ENCODE assay signal across 16 cellular contexts in genomic region chr6:163085426-163085825, GRCh38.
A peak's percentile ranks its signal among the peaks of the same experiment; 100 is the strongest.
DNase-seq lines count a peak whose midpoint lies in the region; ATAC-seq and TF ChIP-seq lines count a peak whose summit lies in the region.
"Had no signal": no experiment of that assay in that cellular context is flagged by ENCODE, and none has a peak within 500 bp of the region (broad histone marks: within the 10 kb centered on the region; RNA-seq: fewer than 3 reads in every experiment).

No MANE protein-coding gene starts in this region.

- peaks cover 7% of the 10 kb centered on the region for H3K27me3 Mint-ChIP-seq in endodermal cell (ENCODE audit: insufficient read depth)
- H3K27me3 Mint-ChIP-seq in activated CD8-positive, alpha-beta memory T cell treated with anti-CD3 and anti-CD28 coated beads, Interleukin-2, amount 10 ng/mL, durations not matched to agents 7 days and 5 days = no peaks in the 10 kb centered on the region
- H3K27me3 Mint-ChIP-seq: B cell had no signal

- no peak overlapping the region for H2BK15ac ChIP-seq in mesendoderm (replicated peaks; ENCODE audit: low read depth)

- H3K4me3 ChIP-seq in cardiac muscle cell = no peak overlapping the region
- H3K4me3 ChIP-seq in right cardiac atrium (ENCODE audit: low read length) = no peak overlapping the region
- H3K4me3 ChIP-seq in endodermal cell (ENCODE audit: low read length) = peak overlapping the region; percentile 55
- H3K4me3 ChIP-seq in mesendoderm (ENCODE audit: low read length) = no peak overlapping the region
- H3K4me3 ChIP-seq: A549 had no signal

- peak in 1 of 2 donors; percentile 40 for DNase-seq in cardiac muscle cell (ENCODE audit: low read depth in 1 of 2, low spot score in 1 of 2)
- DNase-seq in right cardiac atrium = no peak
- DNase-seq in endodermal cell = peak; percentile 55
- DNase-seq in mesendoderm = peak; percentile 74
- no peak for DNase-seq in DMS53 (lab: John Stamatoyannopoulos, UW)
- DNase-seq in NCI-H1105 treated with DMSO at 0.1 percent for 48 hours (lab: John Stamatoyannopoulos, UW) = no peak
- no peak for DNase-seq in activated CD8-positive, alpha-beta memory T cell treated with anti-CD3 and anti-CD28 coated beads, Interleukin-2, amount 10 ng/mL, durations not matched to agents 7 days and 5 days
- DNase-seq: EL, IMR-90, NCI-H1092 treated with DMSO at 0.1 percent for 48 hours, NCI-H2029 treated with DMSO at 0.1 percent for 48 hours, NCI-H69 had no signal

- H3K4me1 Mint-ChIP-seq in endodermal cell = peaks cover 27% of the 10 kb centered on the region
- no peaks in the 10 kb centered on the region for H3K4me1 Mint-ChIP-seq in activated CD8-positive, alpha-beta memory T cell treated with anti-CD3 and anti-CD28 coated beads, Interleukin-2, amount 10 ng/mL, durations not matched to agents 7 days and 5 days
- H3K4me1 Mint-ChIP-seq: B cell had no signal

- no peaks in the 10 kb centered on the region for H3K9me3 Mint-ChIP-seq in endodermal cell
- H3K9me3 Mint-ChIP-seq in activated CD8-positive, alpha-beta memory T cell treated with anti-CD3 and anti-CD28 coated beads, Interleukin-2, amount 10 ng/mL, durations not matched to agents 7 days and 5 days (ENCODE audit: low read depth) = no peaks in the 10 kb centered on the region

- no peaks in the 10 kb centered on the region for H3K36me3 Mint-ChIP-seq in endodermal cell (ENCODE audit: low read depth)
- H3K36me3 Mint-ChIP-seq in activated CD8-positive, alpha-beta memory T cell treated with anti-CD3 and anti-CD28 coated beads, Interleukin-2, amount 10 ng/mL, durations not matched to agents 7 days and 5 days = no peaks in the 10 kb centered on the region

- H2BK120ac ChIP-seq in mesendoderm (ENCODE audit: low read depth, low read length) = no peak overlapping the region

- H3K4me2 ChIP-seq in mesendoderm (ENCODE audit: low read length) = no peak overlapping the region
- H3K4me2 ChIP-seq: A549, KMS-11 had no signal

- no peak overlapping the region for H4K8ac ChIP-seq in mesendoderm (ENCODE audit: low read depth, low read length)

- H2AK5ac ChIP-seq in mesendoderm (ENCODE audit: low read length) = no peak overlapping the region

- TF ChIP-seq CTCF in cardiac muscle cell (IDR thresholded peaks at IDR 0.05; ENCODE audit: low read depth, low read length) (no peak), endodermal cell (conservative IDR thresholded peaks at IDR 0.05) (no peak)

- no peak overlapping the region for H3K56ac ChIP-seq in mesendoderm (ENCODE audit: low read length)

- WGBS in right cardiac atrium = 58% methylated on average over 5 of the region's 5 CpGs
- 60 to 64% methylated on average over 3 to 5 of the region's 5 CpGs for WGBS in endodermal cell (ENCODE audit: insufficient coverage in 1 of 2, insufficient read length in 1 of 2), 2 experiments
- no CpG with 5 or more reads among the region's 5 CpGs for WGBS in mesendoderm (ENCODE audit: extremely low coverage, insufficient coverage, low lambda C conversion rate)

- H3K27me3 ChIP-seq in cardiac muscle cell (no peaks in the 10 kb centered on the region), right cardiac atrium (ENCODE audit: control insufficient read depth, insufficient read depth) (no peaks in the 10 kb centered on the region), endodermal cell (ENCODE audit: control insufficient read depth, insufficient read depth, low read length, poor library complexity, severe bottlenecking) (no peaks in the 10 kb centered on the region), mesendoderm (ENCODE audit: insufficient read depth, low read length, poor library complexity) (no peaks in the 10 kb centered on the region)

- H2BK5ac ChIP-seq in mesendoderm (ENCODE audit: low read length) = no peak overlapping the region

- H3K27ac Mint-ChIP-seq in endodermal cell = no peak overlapping the region
- no peak overlapping the region for H3K27ac Mint-ChIP-seq in activated CD8-positive, alpha-beta memory T cell treated with anti-CD3 and anti-CD28 coated beads, Interleukin-2, amount 10 ng/mL, durations not matched to agents 7 days and 5 days
- H3K27ac Mint-ChIP-seq: B cell had no signal

- H3K4me1 ChIP-seq in cardiac muscle cell (ENCODE audit: low read depth) (peaks cover 63% of the 10 kb centered on the region), right cardiac atrium (ENCODE audit: control insufficient read depth, insufficient read depth, low read length) (no peaks in the 10 kb centered on the region), endodermal cell (ENCODE audit: control insufficient read depth, insufficient read depth, low read length) (peaks cover 3% of the 10 kb centered on the region), mesendoderm (ENCODE audit: control insufficient read depth, low read depth, low read length) (peaks cover 7% of the 10 kb centered on the region)
- H3K4me1 ChIP-seq: A549 had no signal

- H3K9me3 ChIP-seq in cardiac muscle cell (ENCODE audit: low read depth) (no peaks in the 10 kb centered on the region), right cardiac atrium (ENCODE audit: control insufficient read depth, low read length) (no peaks in the 10 kb centered on the region), endodermal cell (ENCODE audit: control insufficient read depth, low read length) (no peaks in the 10 kb centered on the region)
- H3K9me3 ChIP-seq: A549 had no signal

- H3K9ac ChIP-seq in endodermal cell (ENCODE audit: extremely low read depth, low read length, poor library complexity, severe bottlenecking) (no peak overlapping the region), mesendoderm (ENCODE audit: low read length) (no peak overlapping the region)
- H3K9ac ChIP-seq: KMS-11 had no signal

- no peaks in the 10 kb centered on the region for H3K79me2 ChIP-seq in mesendoderm (ENCODE audit: control insufficient read depth, insufficient read depth, low read length)

- H3K18ac ChIP-seq in mesendoderm (ENCODE audit: low read length) = no peak overlapping the region

- intact Hi-C loops in right cardiac atrium (cut with DNase I) = no loop called here

- peak overlapping the region; percentile 96 for H3K27ac ChIP-seq in cardiac muscle cell
- no peak overlapping the region for H3K27ac ChIP-seq in right cardiac atrium (ENCODE audit: low read length)
- no peak overlapping the region for H3K27ac ChIP-seq in endodermal cell (ENCODE audit: low read depth, low read length)
- H3K27ac ChIP-seq in mesendoderm (ENCODE audit: low read depth, low read length) = no peak overlapping the region
- H3K27ac ChIP-seq: A549, KMS-11, RWPE1 had no signal

- H3K36me3 ChIP-seq in cardiac muscle cell (no peaks in the 10 kb centered on the region), endodermal cell (ENCODE audit: control insufficient read depth, insufficient read depth, low read length) (no peaks in the 10 kb centered on the region), mesendoderm (ENCODE audit: control insufficient read depth, insufficient read depth, low read length) (no peaks in the 10 kb centered on the region)

- no peak overlapping the region for H3K4ac ChIP-seq in mesendoderm (ENCODE audit: low read depth, low read length)

- no peak overlapping the region for H3K4me3 Mint-ChIP-seq in endodermal cell
- H3K4me3 Mint-ChIP-seq in activated CD8-positive, alpha-beta memory T cell treated with anti-CD3 and anti-CD28 coated beads, Interleukin-2, amount 10 ng/mL, durations not matched to agents 7 days and 5 days = no peak overlapping the region
- H3K4me3 Mint-ChIP-seq: B cell had no signal

- no peak for ATAC-seq in right cardiac atrium
- ATAC-seq in activated CD8-positive, alpha-beta memory T cell treated with anti-CD3 and anti-CD28 coated beads, Interleukin-2, amount 10 ng/mL, durations not matched to agents 7 days and 5 days = no peak
- ATAC-seq: A549 had no signal

- H3K79me1 ChIP-seq in mesendoderm (ENCODE audit: low read length) = no peaks in the 10 kb centered on the region

- CTCF ChIA-PET in activated CD8-positive, alpha-beta memory T cell treated with anti-CD3 and anti-CD28 coated beads, Interleukin-2, amount 10 ng/mL, durations not matched to agents 7 days and 5 days (lab: Charles Lee) = no interaction called here

- no peak overlapping the region for H3K23ac ChIP-seq in mesendoderm (ENCODE audit: low read length)

- H4K5ac ChIP-seq in mesendoderm (ENCODE audit: low read length) = no peak overlapping the region

Comparison
In these comparisons a context has a peak if more than half of its experiments do, and no peak if none do; other contexts are left out.
1. DNase-seq: peak in endodermal cell (single experiment) and mesendoderm (single experiment); none in right cardiac atrium (0 of 3), DMS53 (single experiment), NCI-H1105 treated with DMSO at 0.1 percent for 48 hours (single experiment) and activated CD8-positive, alpha-beta memory T cell treated with anti-CD3 and anti-CD28 coated beads, Interleukin-2, amount 10 ng/mL, durations not matched to agents 7 days and 5 days (single experiment).